ENCODE assay signal across 8 cellular contexts in genomic region chr10:34813626-34814227, GRCh38. TPM values are rescaled to one million over a fixed set of nuclear protein-coding genes. Genes with fewer than 3 reads are reported as not detected.
A peak's percentile ranks its signal among the peaks of the same experiment; 100 is the strongest.
DNase-seq lines count a peak whose midpoint lies in the region; ATAC-seq and TF ChIP-seq lines count a peak whose summit lies in the region.

No MANE protein-coding gene starts in this region.

- H3K9me3 ChIP-seq in PC-3 (ENCODE audit: low read length), result no peaks in the 10 kb centered on the region

- H3K27ac Mint-ChIP-seq in endothelial cell (ENCODE audit: unreplicated experiment), result peak overlapping the region; percentile 92

- CTCF ChIA-PET in PC-3 (lab: Charles Lee), result interaction anchor here (0.9 to 1.0 kb wide), 3 partner anchors 89 to 92 kb away, joined by 3 to 4 read pairs (median 3); no protein-coding TSS in a partner anchor

- peaks cover 3% of the 10 kb centered on the region for H3K36me3 Mint-ChIP-seq in endothelial cell (ENCODE audit: low read depth, unreplicated experiment)

- peak; percentile 14 for ATAC-seq in PC-3
- no peak for ATAC-seq in HG03159 (IDR thresholded peaks at IDR 0.05; ENCODE audit: unreplicated experiment)

- H3K9ac ChIP-seq in PC-3 (ENCODE audit: low read length), result peak overlapping the region; percentile 85

- TF ChIP-seq CTCF in PC-3 (conservative IDR thresholded peaks at IDR 0.05; ENCODE audit: low read depth, low read length) (no peak), endothelial cell (IDR thresholded peaks at IDR 0.05; ENCODE audit: unreplicated experiment) (no peak), GM13977 (IDR thresholded peaks at IDR 0.05; ENCODE audit: extremely low read depth, insufficient read depth, missing control alignments) (no peak)

- no peaks in the 10 kb centered on the region for H3K36me3 ChIP-seq in PC-3 (ENCODE audit: low read depth, low read length)

- peak overlapping the region; percentile 96 for H3K4me3 Mint-ChIP-seq in endothelial cell (ENCODE audit: unreplicated experiment)

- POLR2A ChIA-PET in PC-3 (lab: Charles Lee; ENCODE audit: unreplicated experiment), result interaction anchor here (0.6 to 0.7 kb wide), 2 partner anchors 82 to 90 kb away, joined by 3 to 4 read pairs; no protein-coding TSS in a partner anchor

- no peaks in the 10 kb centered on the region for H3K9me2 ChIP-seq in PC-3 (replicated peaks; ENCODE audit: low read length)

- intact Hi-C loops in PC-3 (cut with micrococcal nuclease), result loop anchor here (2.0 kb wide), 1 partner anchor 55 kb away; no protein-coding TSS in a partner anchor

- H3K27me3 ChIP-seq in PC-3 (ENCODE audit: low read length), result no peaks in the 10 kb centered on the region

- in situ Hi-C loops in GM13977 (cut with MboI; ENCODE audit: low pct_unique_long_range_greater_than_20kb, low sequenced_read_pairs, unreplicated experiment), result no loop called here

- H3K27ac ChIP-seq in PC-3 (ENCODE audit: low read length), result peak overlapping the region; percentile 13; the same call in 1 of the 2 replicates

- peak; percentile 69 for DNase-seq in EH (ENCODE audit: low read depth)
- peak; percentile 83 for DNase-seq in PC-3
- DNase-seq in endothelial cell (ENCODE audit: low spot score), result peak; percentile 49
- peak; percentile 44 for DNase-seq in myocyte (ENCODE audit: low read depth)
- DNase-seq in islet precursor cell, result no peak
- no peak for DNase-seq in GM13977 (ENCODE audit: low spot score)
- no peak for DNase-seq in DMS153 (lab: John Stamatoyannopoulos, UW)

- peaks cover 16% of the 10 kb centered on the region for H3K27me3 Mint-ChIP-seq in endothelial cell (ENCODE audit: unreplicated experiment)

- peak overlapping the region; percentile 90 for H3K4me2 ChIP-seq in PC-3 (ENCODE audit: low read length)

- peaks cover 49% of the 10 kb centered on the region for H4K20me1 ChIP-seq in PC-3 (ENCODE audit: low read length)

- no peaks in the 10 kb centered on the region for H3F3A ChIP-seq in PC-3 (ENCODE audit: low read length, unreplicated experiment)

- H3K4me1 ChIP-seq in PC-3 (ENCODE audit: insufficient read depth, low read length), result peaks cover 36% of the 10 kb centered on the region

- peak overlapping the region; percentile 63 for H2AFZ ChIP-seq in PC-3 (ENCODE audit: low read length)

- H3K9me3 Mint-ChIP-seq in endothelial cell (ENCODE audit: unreplicated experiment), result no peaks in the 10 kb centered on the region

- no TSS peak for BruUV-seq in PC-3 (replicated peaks; lab: Mats Ljungman, UMichigan)

- H3K4me1 Mint-ChIP-seq in endothelial cell (ENCODE audit: unreplicated experiment), result peaks cover 45% of the 10 kb centered on the region

- peak overlapping the region; percentile 72 for H3K4me3 ChIP-seq in PC-3 (ENCODE audit: low read length)

- H3K79me2 ChIP-seq in PC-3 (ENCODE audit: low read length), result peaks cover 58% of the 10 kb centered on the region

RNA-seq across cellular contexts. Expression of gene PARD3, which starts 1.4 kb away (rescaled TPM):
- total RNA-seq in PC-3 (2014; rRNA removed), result 149 and 154 TPM in 2 replicates
- total RNA-seq in endothelial cell (ENCODE audit: unreplicated experiment), result 35.2 TPM
- 61.4 and 68.5 TPM in 2 replicates for total RNA-seq in myocyte
- polyA plus RNA-seq in myocyte (2012), result 19.4 TPM

Comparison
In these comparisons a context has a peak if more than half of its experiments do, and no peak if none do; other contexts are left out.
1. DNase-seq: peak in EH (single experiment), PC-3 (single experiment), endothelial cell (single experiment) and myocyte (single experiment); none in islet precursor cell (single experiment), GM13977 (single experiment) and DMS153 (single experiment).